15 cellular contexts compared by ENCODE assay signal in the genomic region with DNA sequence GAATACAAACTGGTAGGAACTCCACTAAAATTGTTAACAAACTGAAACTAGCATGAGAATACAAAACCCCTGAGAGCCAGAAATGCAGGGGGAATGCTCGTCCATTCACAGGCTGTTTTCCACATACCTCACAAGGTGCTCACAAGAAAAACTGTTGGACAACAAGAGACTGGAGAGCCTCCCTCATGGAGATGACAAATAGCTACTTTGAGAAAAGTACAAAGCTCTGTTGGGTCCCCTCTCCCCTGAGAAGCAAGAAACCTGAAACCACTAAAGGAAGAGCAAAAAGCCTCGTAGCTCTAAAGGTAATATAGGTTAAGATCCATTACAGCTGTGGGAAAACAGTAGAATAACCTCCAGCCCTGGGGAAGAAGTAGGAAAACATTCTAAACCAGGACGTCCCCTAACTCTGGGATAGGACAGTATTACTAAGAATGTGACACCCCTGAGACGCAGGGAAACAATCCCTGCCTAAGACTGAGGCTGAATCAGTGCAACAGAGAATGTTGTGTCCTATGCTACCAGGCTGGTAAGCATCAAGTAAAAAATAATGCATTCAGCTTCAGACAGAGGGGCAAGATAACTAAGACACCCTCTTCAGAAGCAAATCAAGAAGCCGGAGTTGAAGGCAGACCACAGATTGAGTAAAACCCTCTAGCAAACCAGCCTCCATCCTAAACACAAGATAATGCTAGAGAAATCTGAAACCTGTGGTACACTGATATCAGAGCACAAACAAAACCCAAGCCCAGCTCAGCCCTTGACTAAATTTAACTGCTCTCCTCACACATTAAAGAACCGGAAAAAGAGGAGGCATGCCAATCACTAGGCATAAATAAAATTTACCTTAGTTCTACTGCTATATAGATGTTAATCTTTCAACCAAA.
DNase-seq lines count a peak whose midpoint lies in the region; ATAC-seq and TF ChIP-seq lines count a peak whose summit lies in the region.
"Had no signal": no experiment of that assay in that cellular context is flagged by ENCODE, and none has a peak within 500 bp of the region (broad histone marks: within the 10 kb centered on the region; RNA-seq: fewer than 3 reads in every experiment).

No MANE protein-coding gene starts in this region.

- peaks cover 6% of the 10 kb centered on the region; the same call in 1 of the 2 replicates for H3K4me1 ChIP-seq in H9 (ENCODE audit: insufficient read depth, low read length)
- H3K4me1 ChIP-seq: Peyer's patch had no signal

- H3K79me2 ChIP-seq in H9 (ENCODE audit: insufficient read depth, low read length), result no peaks in the 10 kb centered on the region

- H3K4me3 Mint-ChIP-seq in H9, result no peak overlapping the region

- peaks cover 22 to 46% (median 30%) of the 10 kb centered on the region in 3 experiments for H3K36me3 Mint-ChIP-seq in H9 (ENCODE audit: insufficient read depth in 1 of 3, low read depth in 3 of 3)

- no peaks in the 10 kb centered on the region for H4K20me1 ChIP-seq in H9 (ENCODE audit: control insufficient read depth, insufficient read depth, insufficient read length)

- no peak overlapping the region for H3K4me2 ChIP-seq in H9 (ENCODE audit: insufficient read depth, insufficient read length, low read length)

- no peak overlapping the region for H2BK12ac ChIP-seq in H9 (ENCODE audit: insufficient read length, low read depth, low read length)

- DNase-seq in H9 (no peak), NCI-H2029 (lab: John Stamatoyannopoulos, UW) (peak; percentile 19), choroid plexus epithelial cell (ENCODE audit: low read depth) (peak; percentile 41), myocyte (ENCODE audit: low read depth) (peak; percentile 14), NCI-H2081 treated with DMSO at 0.1 percent for 48 hours (lab: John Stamatoyannopoulos, UW) (no peak)
- DNase-seq: activated gamma-delta T cell treated with Interleukin-2 at 50 U/mL for 16 hours, DMS 273 treated with DMSO at 0.1 percent for 48 hours, dorsolateral prefrontal cortex, NCI-H1436 treated with DMSO at 0.1 percent for 48 hours, NCI-H526 treated with DMSO at 0.1 percent for 48 hours, Peyer's patch, SW 1271 had no signal

- H2BK20ac ChIP-seq in H9 (ENCODE audit: low read depth, low read length, poor library complexity, severe bottlenecking), result no peak overlapping the region

- no CpG with 5 or more reads among the region's 6 CpGs for WGBS in H9 (ENCODE audit: extremely low coverage, insufficient read length, low lambda C conversion rate)

- H2AFZ ChIP-seq in H9 (ENCODE audit: low read length), result no peak overlapping the region

- no peaks in the 10 kb centered on the region for H3K9me3 ChIP-seq in H9 (ENCODE audit: control insufficient read depth, low read depth, low read length)

- no peak overlapping the region for H3T11ph ChIP-seq in H9 (ENCODE audit: low read length)

- no peaks in the 10 kb centered on the region for H3K27me3 ChIP-seq in H9 (ENCODE audit: insufficient read depth, low read length)
- H3K27me3 ChIP-seq: dorsolateral prefrontal cortex, Peyer's patch had no signal

- H2AK5ac ChIP-seq in H9 (ENCODE audit: insufficient read length, low read length), result no peak overlapping the region

- no peak overlapping the region for H2BK120ac ChIP-seq in H9 (ENCODE audit: low read depth, low read length, poor library complexity, severe bottlenecking)

- peaks cover 17 to 18% of the 10 kb centered on the region in 2 experiments for H3K4me1 Mint-ChIP-seq in H9

- H4K91ac ChIP-seq in H9 (ENCODE audit: insufficient read length, low read depth, low read length), result no peak overlapping the region

- no peaks in the 10 kb centered on the region for H3K23me2 ChIP-seq in H9 (ENCODE audit: insufficient read length, low read depth, low read length, poor library complexity, severe bottlenecking)

- H3K9ac ChIP-seq in H9 (ENCODE audit: extremely low read depth, insufficient read length, low read length), result no peak overlapping the region

- H3K4ac ChIP-seq in H9 (ENCODE audit: low read depth, low read length), result no peak overlapping the region

- ATAC-seq in GM18517 (IDR thresholded peaks at IDR 0.05; ENCODE audit: unreplicated experiment) (no peak), HG02588 (IDR thresholded peaks at IDR 0.05; ENCODE audit: unreplicated experiment) (no peak), HG02840 (IDR thresholded peaks at IDR 0.05; ENCODE audit: low FRiP score, unreplicated experiment) (no peak)

- TF ChIP-seq CTCF in H9 (conservative IDR thresholded peaks at IDR 0.05) (no peak), choroid plexus epithelial cell (conservative IDR thresholded peaks at IDR 0.05; ENCODE audit: low read depth, low read length) (no peak)

- peak overlapping the region; percentile 60 for H3K27ac ChIP-seq in H9 (ENCODE audit: insufficient read length, low read depth, low read length)
- H3K27ac ChIP-seq: dorsolateral prefrontal cortex, Peyer's patch had no signal

- H2BK15ac ChIP-seq in H9 (ENCODE audit: low read depth, low read length), result no peak overlapping the region

- no peaks in the 10 kb centered on the region for H3K79me1 ChIP-seq in H9 (ENCODE audit: insufficient read depth, low read depth, low read length, poor library complexity, severe bottlenecking)

- no peak overlapping the region for H3K56ac ChIP-seq in H9 (ENCODE audit: insufficient read length, low read depth, low read length)

- no peak overlapping the region for H3K4me3 ChIP-seq in choroid plexus epithelial cell (ENCODE audit: low read depth, low read length)
- H3K4me3 ChIP-seq: dorsolateral prefrontal cortex, Peyer's patch had no signal

- peaks cover 27 to 30% of the 10 kb centered on the region in 2 experiments for H3K9me3 Mint-ChIP-seq in H9

- H3K18ac ChIP-seq in H9 (ENCODE audit: insufficient read length, low read depth, low read length), result peak overlapping the region; percentile 25

- H4K8ac ChIP-seq in H9 (replicated peaks; ENCODE audit: insufficient read length, low read depth, low read length), result no peak overlapping the region

- H3K23ac ChIP-seq in H9 (ENCODE audit: insufficient read length, low read depth, low read length), result no peak overlapping the region

- peak overlapping the region; percentile 35 for H2BK5ac ChIP-seq in H9 (ENCODE audit: insufficient read length, low read length)

- H4K5ac ChIP-seq in H9 (ENCODE audit: insufficient read length, low read depth, low read length), result peak overlapping the region; percentile 65

- no peak overlapping the region for H3K14ac ChIP-seq in H9 (ENCODE audit: insufficient read depth, low read length)

- peak overlapping the region; percentile 27 to 93 (median 83); a peak in 6 of 7 replicates for H3K27ac Mint-ChIP-seq in H9

- no peaks in the 10 kb centered on the region for H3K27me3 Mint-ChIP-seq in H9 (ENCODE audit: low read depth)

Comparison
In these comparisons a context has a peak if more than half of its experiments do, and no peak if none do; other contexts are left out.
1. DNase-seq: peak in NCI-H2029 (single experiment), choroid plexus epithelial cell (single experiment) and myocyte (single experiment); none in H9 (single experiment) and NCI-H2081 treated with DMSO at 0.1 percent for 48 hours (single experiment).